8 cellular contexts compared by ENCODE assay signal in the genomic region with DNA sequence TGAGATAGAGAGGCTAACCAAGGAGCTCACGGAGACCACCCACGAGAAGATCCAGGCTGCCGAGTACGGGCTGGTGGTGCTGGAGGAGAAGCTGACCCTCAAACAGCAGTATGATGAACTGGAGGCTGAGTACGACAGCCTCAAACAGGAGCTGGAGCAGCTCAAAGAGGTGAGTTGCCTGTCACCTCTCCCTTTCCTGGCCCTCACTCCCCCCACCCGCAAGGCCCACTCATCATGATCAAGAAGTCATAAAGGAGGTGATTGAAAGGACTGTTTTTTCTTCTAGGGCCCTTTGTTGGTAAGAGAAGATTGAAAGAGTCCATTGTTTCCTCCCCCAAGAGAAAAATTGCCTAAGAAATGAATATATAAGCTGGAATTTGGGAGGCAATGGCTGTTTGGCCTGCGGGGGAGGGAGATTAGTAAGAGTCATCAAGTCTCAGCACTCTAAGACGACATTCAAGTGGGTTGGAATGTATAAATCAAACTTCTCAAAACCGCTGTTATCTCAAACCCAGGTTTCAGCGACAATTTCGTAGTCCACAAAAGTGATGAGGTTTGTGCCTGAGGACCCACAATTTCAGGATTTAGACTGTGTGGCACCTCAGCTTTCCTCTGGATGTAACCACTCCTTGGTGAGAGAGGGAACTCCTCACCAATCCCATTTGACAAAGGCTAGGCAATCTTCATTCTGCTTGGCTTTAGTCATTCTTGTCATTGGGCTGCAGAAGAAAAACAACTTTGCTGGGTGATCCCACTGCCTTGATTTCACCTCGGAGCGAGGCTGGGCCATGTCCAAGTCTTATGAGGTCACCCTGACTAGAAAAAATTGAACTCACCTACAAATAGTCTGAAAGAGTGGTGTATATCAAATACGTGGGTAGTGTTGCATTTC. TPM values are rescaled to one million over a fixed set of nuclear protein-coding genes. Genes with fewer than 3 reads are reported as not detected.
A peak's percentile ranks its signal among the peaks of the same experiment; 100 is the strongest.
DNase-seq lines count a peak whose midpoint lies in the region; ATAC-seq and TF ChIP-seq lines count a peak whose summit lies in the region.

No MANE protein-coding gene starts in this region.

- H3K27me3 ChIP-seq in HAP-1 (ENCODE audit: low read depth) (no peaks in the 10 kb centered on the region), osteoblast (ENCODE audit: insufficient read depth, low read length) (no peaks in the 10 kb centered on the region)

- H3K9me3 ChIP-seq in HAP-1 (no peaks in the 10 kb centered on the region), osteoblast (ENCODE audit: low read depth, low read length) (no peaks in the 10 kb centered on the region)

- H3K36me3 ChIP-seq in HAP-1 (replicated peaks) (peaks cover 12% of the 10 kb centered on the region; the same call in 1 of the 2 replicates), osteoblast (ENCODE audit: insufficient read depth, low read length) (peaks cover 14% of the 10 kb centered on the region)

- TF ChIP-seq CTCF in foreskin fibroblast (IDR thresholded peaks at IDR 0.05; ENCODE audit: low read depth, low read length) (no peak), osteoblast (IDR thresholded peaks at IDR 0.05; ENCODE audit: extremely low read depth, low read depth, low read length) (no peak)

- peak overlapping the region; percentile 85 for H3K27ac ChIP-seq in osteoblast (ENCODE audit: low read depth, low read length)

- in situ Hi-C loops in HAP-1 (cut with MboI; ENCODE audit: low sequenced_read_pairs), result no loop called here

- peaks cover 38% of the 10 kb centered on the region for H3K79me2 ChIP-seq in osteoblast (ENCODE audit: insufficient read depth, low read length)

- H4K20me1 ChIP-seq in osteoblast (ENCODE audit: insufficient read depth, low read length), result peaks cover 13% of the 10 kb centered on the region

- H3K4me1 ChIP-seq in HAP-1 (peaks cover 36% of the 10 kb centered on the region), osteoblast (ENCODE audit: insufficient read depth, low read length) (peaks cover 26% of the 10 kb centered on the region)

- H3K4me3 ChIP-seq in HAP-1, result peak overlapping the region; percentile 67
- peak overlapping the region; percentile 88 to 89 for H3K4me3 ChIP-seq in foreskin fibroblast (ENCODE audit: low read depth in 1 of 2, low read length in 2 of 2)
- peak overlapping the region; percentile 79 for H3K4me3 ChIP-seq in osteoblast (ENCODE audit: insufficient read depth, low read length)

- H2AFZ ChIP-seq in osteoblast (ENCODE audit: low read length), result peak overlapping the region; percentile 73

- no peak for ATAC-seq in GM18517 (IDR thresholded peaks at IDR 0.05; ENCODE audit: unreplicated experiment)

- H3K4me2 ChIP-seq in osteoblast (ENCODE audit: insufficient read depth, low read length), result peak overlapping the region; percentile 77

- DNase-seq in DMS53 (lab: John Stamatoyannopoulos, UW), result peak; percentile 67
- peak; percentile 88 to 98 for DNase-seq in HAP-1 (ENCODE audit: low spot score in 2 of 2)
- DNase-seq in NCI-H82 (lab: John Stamatoyannopoulos, UW), result peak; percentile 57
- peak; percentile 14 for DNase-seq in activated T-helper 9 cell treated with anti-CD3 and anti-CD28 coated beads, Interleukin-2, amount 50 U/mL, for 16 hours (ENCODE audit: low read depth)
- peak; percentile 62 to 78 for DNase-seq in foreskin fibroblast
- peak; percentile 88 for DNase-seq in osteoblast (ENCODE audit: insufficient read length, low spot score, missing footprints)
- no peak for DNase-seq in AML-193 (lab: John Stamatoyannopoulos, UW)

RNA-seq across cellular contexts. Expression of gene BICD1, which starts 1.0 kb away (rescaled TPM):
- 17.7 and 21.0 TPM in 2 replicates for total RNA-seq in osteoblast

Comparison
In these comparisons a context has a peak if more than half of its experiments do, and no peak if none do; other contexts are left out.
1. DNase-seq: peak in DMS53 (single experiment), HAP-1 (2 of 2), NCI-H82 (single experiment), activated T-helper 9 cell treated with anti-CD3 and anti-CD28 coated beads, Interleukin-2, amount 50 U/mL, for 16 hours (single experiment), foreskin fibroblast (2 of 2) and osteoblast (single experiment); none in AML-193 (0 of 2).
2. Peak in every context shown above with its lines, with median percentiles within 50 percentile points of each other: H3K4me3 ChIP-seq.